In the genomic region with DNA sequence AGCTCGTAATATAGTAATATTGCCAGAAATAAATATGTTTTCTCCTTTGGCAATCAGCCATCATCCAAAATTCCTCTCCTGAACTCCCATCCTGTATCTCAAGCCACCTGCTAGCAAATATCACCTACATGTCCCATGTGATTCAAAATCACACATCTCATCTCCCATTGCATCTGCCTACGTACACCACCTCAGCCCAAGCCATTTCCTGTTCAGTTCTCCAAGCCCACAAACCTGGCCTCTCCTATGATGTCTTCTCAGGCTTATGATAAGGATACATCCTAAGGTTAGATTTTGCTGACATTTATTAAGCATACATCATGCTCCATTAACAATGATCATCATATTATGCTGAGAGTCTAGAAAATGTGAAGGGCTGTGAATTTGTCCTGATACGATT, we compare ENCODE assay signal across 13 cellular contexts.
"Had no signal": no experiment of that assay in that cellular context is flagged by ENCODE, and none has a peak within 500 bp of the region (broad histone marks: within the 10 kb centered on the region; RNA-seq: fewer than 3 reads in every experiment).

No MANE protein-coding gene starts in this region.

- H3K4me1 ChIP-seq: esophagus muscularis mucosa, sigmoid colon had no signal

- H3K27me3 Mint-ChIP-seq: activated CD4-positive, alpha-beta memory T cell treated with anti-CD3 and anti-CD28 coated beads for 36 hours had no signal

- H3K4me3 Mint-ChIP-seq: activated CD4-positive, alpha-beta memory T cell treated with anti-CD3 and anti-CD28 coated beads for 36 hours; activated T-cell treated with anti-CD3 and anti-CD28 coated beads, Interleukin-2, amount 50 U/mL, for 72 hours had no signal

- DNase-seq: activated CD4-positive, alpha-beta memory T cell treated with anti-CD3 and anti-CD28 coated beads for 36 hours; activated CD4-positive, alpha-beta T cell treated with anti-CD3 and anti-CD28 coated beads for 1 hour; activated naive CD4-positive, alpha-beta T cell; activated T-cell treated with anti-CD3 and anti-CD28 coated beads, Interleukin-2, amount 50 U/mL, for 72 hours; dorsolateral prefrontal cortex; midbrain; ovary; sigmoid colon; spleen had no signal

- H3K27me3 ChIP-seq: cardiac muscle cell, dorsolateral prefrontal cortex, esophagus muscularis mucosa, ovary, sigmoid colon, spleen had no signal

- H3K9me3 Mint-ChIP-seq: activated CD4-positive, alpha-beta memory T cell treated with anti-CD3 and anti-CD28 coated beads for 36 hours; activated T-cell treated with anti-CD3 and anti-CD28 coated beads, Interleukin-2, amount 50 U/mL, for 72 hours had no signal

- H3K9me3 ChIP-seq: esophagus muscularis mucosa, ovary, sigmoid colon, spleen, thoracic aorta had no signal

- ATAC-seq: activated T-cell treated with anti-CD3 and anti-CD28 coated beads, Interleukin-2, amount 50 U/mL, for 72 hours had no signal

- H3K27ac ChIP-seq: cardiac muscle cell, dorsolateral prefrontal cortex, esophagus muscularis mucosa, ovary, sigmoid colon, spleen, thoracic aorta had no signal

- H3K4me3 ChIP-seq: cardiac muscle cell, dorsolateral prefrontal cortex, esophagus muscularis mucosa, lung, ovary, sigmoid colon, spleen, thoracic aorta had no signal

- H3K27ac Mint-ChIP-seq: activated CD4-positive, alpha-beta memory T cell treated with anti-CD3 and anti-CD28 coated beads for 36 hours; activated T-cell treated with anti-CD3 and anti-CD28 coated beads, Interleukin-2, amount 50 U/mL, for 72 hours had no signal

- H3K36me3 ChIP-seq: ovary had no signal
